ENCODE assay signal across 8 cellular contexts in genomic region chr10:87505366-87506113, GRCh38.
DNase-seq lines count a peak whose midpoint lies in the region; ATAC-seq and TF ChIP-seq lines count a peak whose summit lies in the region.

No MANE protein-coding gene starts in this region.

- H3K27me3 Mint-ChIP-seq in stimulated activated memory B cell treated with anti-CD40 and anti-IgM and Interleukin-4, amounts not matched to agents 10 μg/mL and 1 μg/mL and 100 μg/mL, for 72 hours = no peaks in the 10 kb centered on the region

- H3K4me1 ChIP-seq in mucosa of rectum (ENCODE audit: control insufficient read depth in 2 of 2, insufficient read depth in 2 of 2, low read length in 2 of 2) = peaks cover 7 to 11% of the 10 kb centered on the region in 2 donors

- peaks cover 16% of the 10 kb centered on the region for H3K4me1 Mint-ChIP-seq in stimulated activated memory B cell treated with anti-CD40 and anti-IgM and Interleukin-4, amounts not matched to agents 10 μg/mL and 1 μg/mL and 100 μg/mL, for 72 hours

- no peaks in the 10 kb centered on the region for H3K9me3 ChIP-seq in mucosa of rectum (ENCODE audit: control insufficient read depth in 2 of 2, low read length in 2 of 2)

- no peaks in the 10 kb centered on the region for H3K27me3 ChIP-seq in mucosa of rectum (ENCODE audit: control insufficient read depth in 2 of 2, insufficient read depth in 2 of 2, low read length in 2 of 2)

- peak overlapping the region; percentile 93 for H3K4me3 ChIP-seq in AG09309 (ENCODE audit: control insufficient read depth, low read depth, low read length)
- peak overlapping the region; percentile 78 to 90 for H3K4me3 ChIP-seq in mucosa of rectum (ENCODE audit: low read length in 2 of 2)

- ATAC-seq in GM18511 (IDR thresholded peaks at IDR 0.05; ENCODE audit: unreplicated experiment) (peak; percentile 71), HG02981 (IDR thresholded peaks at IDR 0.05; ENCODE audit: unreplicated experiment) (peak; percentile 54)
- peak; percentile 73 for ATAC-seq in stimulated activated memory B cell treated with anti-CD40 and anti-IgM and Interleukin-4, amounts not matched to agents 10 μg/mL and 1 μg/mL and 100 μg/mL, for 72 hours

- H3K27ac ChIP-seq in epithelial cell of prostate (peak overlapping the region; percentile 80), mucosa of rectum (ENCODE audit: low read depth in 2 of 2, low read length in 2 of 2) (peak overlapping the region; percentile 60 to 85)

- peak overlapping the region; percentile 88 for H3K4me3 Mint-ChIP-seq in stimulated activated memory B cell treated with anti-CD40 and anti-IgM and Interleukin-4, amounts not matched to agents 10 μg/mL and 1 μg/mL and 100 μg/mL, for 72 hours

- no peak for DNase-seq in AG09309 (ENCODE audit: low read depth)
- DNase-seq in NCI-H2227 (lab: John Stamatoyannopoulos, UW; ENCODE audit: unreplicated experiment) = peak; percentile 49
- DNase-seq in activated CD8-positive, alpha-beta memory T cell treated with anti-CD3 and anti-CD28 coated beads, Interleukin-2, amount 50 U/mL, for 48 hours = peak; percentile 69
- DNase-seq in epithelial cell of prostate (ENCODE audit: low read depth, low spot score) = no peak

- peak; percentile 77 for TF ChIP-seq CTCF in AG09309 (IDR thresholded peaks at IDR 0.05; ENCODE audit: control insufficient read depth, insufficient read depth, low read depth, low read length, missing control alignments)

- no peaks in the 10 kb centered on the region for H3K9me3 Mint-ChIP-seq in stimulated activated memory B cell treated with anti-CD40 and anti-IgM and Interleukin-4, amounts not matched to agents 10 μg/mL and 1 μg/mL and 100 μg/mL, for 72 hours

- peak overlapping the region; percentile 85 for H3K27ac Mint-ChIP-seq in stimulated activated memory B cell treated with anti-CD40 and anti-IgM and Interleukin-4, amounts not matched to agents 10 μg/mL and 1 μg/mL and 100 μg/mL, for 72 hours

- H3K9ac ChIP-seq in mucosa of rectum (ENCODE audit: low read depth in 1 of 2, low read length in 2 of 2) = peak overlapping the region; percentile 70 to 83

- H3K36me3 Mint-ChIP-seq in stimulated activated memory B cell treated with anti-CD40 and anti-IgM and Interleukin-4, amounts not matched to agents 10 μg/mL and 1 μg/mL and 100 μg/mL, for 72 hours = peaks cover 7% of the 10 kb centered on the region

- peaks cover 0 to 7% of the 10 kb centered on the region in 2 donors for H3K36me3 ChIP-seq in mucosa of rectum (ENCODE audit: control insufficient read depth in 2 of 2, insufficient read depth in 2 of 2, low read length in 2 of 2)

Comparison
In these comparisons a context has a peak if more than half of its experiments do, and no peak if none do; other contexts are left out.
1. DNase-seq: peak in NCI-H2227 (single experiment) and activated CD8-positive, alpha-beta memory T cell treated with anti-CD3 and anti-CD28 coated beads, Interleukin-2, amount 50 U/mL, for 48 hours (single experiment); none in AG09309 (single experiment) and epithelial cell of prostate (single experiment).
2. Peak in every context shown above with its lines, with median percentiles within 50 percentile points of each other: ATAC-seq.